Comparison of ENCODE assay signal across 7 cellular contexts in the genomic region with DNA sequence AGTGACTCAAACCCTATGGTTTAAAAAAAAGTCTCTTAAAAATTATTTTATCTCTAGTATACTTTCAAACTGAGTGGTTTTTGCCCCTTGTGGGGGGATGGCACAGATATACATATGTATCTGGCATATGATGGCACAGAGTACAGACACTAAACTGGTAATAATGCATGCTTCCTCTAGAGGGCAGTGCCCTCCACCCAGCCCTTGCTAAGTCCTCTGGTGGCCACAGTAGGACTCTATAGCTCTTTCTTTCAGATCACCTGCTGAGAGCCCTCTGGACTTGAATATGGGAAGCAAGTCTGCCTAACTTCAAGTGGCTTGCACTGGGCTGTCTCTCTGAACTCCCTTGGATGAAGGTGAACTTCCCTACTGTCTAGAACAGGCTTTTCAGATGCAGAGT.
DNase-seq lines count a peak whose midpoint lies in the region; ATAC-seq, FAIRE-seq and TF ChIP-seq lines count a peak whose summit lies in the region.

No MANE protein-coding gene starts in this region.

- in situ Hi-C loops in KBM-7 (cut with MboI; ENCODE audit: low pct_unique_long_range_greater_than_20kb, low sequenced_read_pairs) = no loop called here

- H3K27ac ChIP-seq in kidney (ENCODE audit: low read depth in 2 of 2, low read length in 2 of 2) = no peak overlapping the region
- H3K27ac ChIP-seq in tibial artery = no peak overlapping the region
- no peak overlapping the region for H3K27ac ChIP-seq in testis

- TF ChIP-seq POLR2A in testis (IDR thresholded peaks at IDR 0.05) = no peak

- H3K4me1 ChIP-seq in kidney (ENCODE audit: control insufficient read depth in 1 of 2, insufficient read depth in 1 of 2, low read depth in 1 of 2, low read length in 2 of 2) = no peaks in the 10 kb centered on the region
- H3K4me1 ChIP-seq in tibial artery = no peaks in the 10 kb centered on the region
- H3K4me1 ChIP-seq in testis = no peaks in the 10 kb centered on the region

- FAIRE-seq in kidney (lab: Jason Lieb, UNC) = no peak

- H3K27me3 ChIP-seq in tibial artery (no peaks in the 10 kb centered on the region), testis (no peaks in the 10 kb centered on the region)

- no peaks in the 10 kb centered on the region for H3K9me3 ChIP-seq in kidney (ENCODE audit: control insufficient read depth in 1 of 2, low read length in 2 of 2)
- H3K9me3 ChIP-seq in tibial artery = no peaks in the 10 kb centered on the region
- H3K9me3 ChIP-seq in testis = no peaks in the 10 kb centered on the region

- intact Hi-C loops in kidney (cut with DNase I) = no loop called here
- intact Hi-C loops in tibial artery (cut with DNase I; ENCODE audit: low total_unique reads) = no loop called here
- intact Hi-C loops in testis (cut with DNase I; ENCODE audit: low total_unique reads) = no loop called here

- DNase-seq in GM10266 (ENCODE audit: extremely low spot score) (peak; percentile 6), KBM-7 (peak; percentile 62), kidney (no peak), tibial artery (no peak), testis (no peak)
- DNase-seq in activated CD4-positive, alpha-beta T cell treated with anti-CD3 and anti-CD28 coated beads, Interleukin-2, amount 50 U/mL, for 48 hours = peak; percentile 3 to 8

- no peak overlapping the region for H3K9ac ChIP-seq in kidney (ENCODE audit: low read length in 2 of 2)

- no peak overlapping the region for H3K4me3 ChIP-seq in kidney (ENCODE audit: low read length in 2 of 2)
- no peak overlapping the region for H3K4me3 ChIP-seq in tibial artery
- no peak overlapping the region for H3K4me3 ChIP-seq in testis

- ATAC-seq in GM21423 (IDR thresholded peaks at IDR 0.05; ENCODE audit: unreplicated experiment) = peak; percentile 55

- no peaks in the 10 kb centered on the region for H3K36me3 ChIP-seq in kidney (ENCODE audit: control insufficient read depth in 1 of 2, insufficient read depth in 2 of 2, low read length in 2 of 2)
- H3K36me3 ChIP-seq in tibial artery = no peaks in the 10 kb centered on the region
- no peaks in the 10 kb centered on the region for H3K36me3 ChIP-seq in testis (ENCODE audit: low read depth, missing control alignments)

- TF ChIP-seq CTCF in GM10266 (IDR thresholded peaks at IDR 0.05; ENCODE audit: control insufficient read depth, insufficient read depth, low read depth, missing control alignments) = peak; percentile 51
- peak; percentile 27 for TF ChIP-seq CTCF in kidney (IDR thresholded peaks at IDR 0.05; ENCODE audit: borderline replicate concordance, extremely low read depth, insufficient read depth)
- TF ChIP-seq CTCF in tibial artery (IDR thresholded peaks at IDR 0.05) = peak in 1 of 2 experiments; percentile 7
- TF ChIP-seq CTCF in testis (IDR thresholded peaks at IDR 0.05) = no peak

Comparison
In these comparisons a context has a peak if more than half of its experiments do, and no peak if none do; other contexts are left out.
1. DNase-seq: peak in GM10266 (single experiment), KBM-7 (single experiment) and activated CD4-positive, alpha-beta T cell treated with anti-CD3 and anti-CD28 coated beads, Interleukin-2, amount 50 U/mL, for 48 hours (2 of 2); none in kidney (single experiment), tibial artery (0 of 2) and testis (single experiment).
2. CTCF ChIP-seq: peak in GM10266 (single experiment) and kidney (single experiment); none in testis (0 of 3).